In the genomic region with DNA sequence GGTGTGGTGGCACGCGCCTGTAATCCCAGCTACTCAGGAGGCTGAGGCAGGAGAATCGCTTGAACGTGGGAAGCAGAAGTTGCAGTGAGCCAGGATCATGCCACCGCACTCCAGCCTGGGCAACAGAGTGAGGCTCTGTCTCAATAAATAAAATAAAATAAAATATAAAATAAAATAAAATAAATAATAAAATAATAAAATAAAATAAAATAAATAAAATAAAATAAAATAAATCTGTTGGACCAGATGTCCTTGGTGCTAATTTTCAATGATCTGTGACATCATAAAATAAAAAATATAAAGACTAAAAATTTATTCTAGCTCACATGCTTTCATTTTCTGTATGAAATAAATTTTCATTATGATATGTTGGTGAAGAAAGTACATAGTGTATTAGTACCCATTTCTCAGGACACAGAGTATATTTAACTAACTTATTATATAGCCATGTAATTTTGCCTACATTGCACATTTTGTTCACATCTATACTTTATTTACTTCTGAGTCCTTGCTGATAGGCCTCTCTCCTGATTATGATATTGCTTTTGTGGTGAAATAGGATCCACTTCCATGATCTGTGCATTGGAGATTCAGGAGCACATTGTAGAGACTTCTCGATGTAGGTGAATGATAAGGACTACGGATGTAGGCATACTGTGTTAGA, we compare ENCODE assay signal across 17 cellular contexts.
"Had no signal": no experiment of that assay in that cellular context is flagged by ENCODE, and none has a peak within 500 bp of the region (broad histone marks: within the 10 kb centered on the region; RNA-seq: fewer than 3 reads in every experiment).

No MANE protein-coding gene starts in this region.

- ATAC-seq: effector memory CD8-positive, alpha-beta T cell; left cardiac atrium; lower lobe of right lung; natural killer cell; stimulated activated effector memory CD8-positive, alpha-beta T cell treated with anti-CD3 and anti-CD28 coated beads, Interleukin-12 subunit alpha, Interleukin-12 subunit beta, amount 100 ng/mL, for 72 hours had no signal

- H3K27ac Mint-ChIP-seq: effector memory CD8-positive, alpha-beta T cell; immature natural killer cell; memory B cell; mesothelial cell of epicardium; natural killer cell; stimulated activated effector memory CD8-positive, alpha-beta T cell treated with anti-CD3 and anti-CD28 coated beads, Interleukin-12 subunit alpha, Interleukin-12 subunit beta, amount 100 ng/mL, for 72 hours; stimulated activated naive CD8-positive, alpha-beta T cell treated with anti-CD3 and anti-CD28 coated beads, Interleukin-15, Interleukin-2, amounts not matched to agents 100 ng/mL and 50 ng/mL, for 24 hours had no signal

- H3K27me3 Mint-ChIP-seq: effector memory CD8-positive, alpha-beta T cell; memory B cell; stimulated activated naive CD8-positive, alpha-beta T cell treated with anti-CD3 and anti-CD28 coated beads, Interleukin-15, Interleukin-2, amounts not matched to agents 100 ng/mL and 50 ng/mL, for 24 hours had no signal

- H3K36me3 Mint-ChIP-seq: immature natural killer cell, memory B cell, mesothelial cell of epicardium, natural killer cell had no signal

- DNase-seq: effector memory CD8-positive, alpha-beta T cell; esophagus squamous epithelium; foreskin fibroblast; immature natural killer cell; left cardiac atrium; left ventricle myocardium inferior; lower lobe of right lung; natural killer cell; stimulated activated CD4-positive, alpha-beta T cell treated with anti-CD3 and anti-CD28 coated beads, Interleukin-4, amount 100 ng/mL, for 1 hour; stimulated activated CD8-positive, alpha-beta memory T cell treated with anti-CD3 and anti-CD28 coated beads, Interleukin-4, amount 100 ng/mL, for 48 hours; testis had no signal

- FAIRE-seq: keratinocyte had no signal

- H3K9me3 Mint-ChIP-seq: effector memory CD8-positive, alpha-beta T cell; immature natural killer cell; memory B cell; mesothelial cell of epicardium; natural killer cell; neural crest cell; stimulated activated effector memory CD8-positive, alpha-beta T cell treated with anti-CD3 and anti-CD28 coated beads, Interleukin-12 subunit alpha, Interleukin-12 subunit beta, amount 100 ng/mL, for 72 hours; stimulated activated naive CD8-positive, alpha-beta T cell treated with anti-CD3 and anti-CD28 coated beads, Interleukin-15, Interleukin-2, amounts not matched to agents 100 ng/mL and 50 ng/mL, for 24 hours had no signal

- H3K4me3 Mint-ChIP-seq: effector memory CD8-positive, alpha-beta T cell; immature natural killer cell; memory B cell; mesothelial cell of epicardium; natural killer cell; neural crest cell; stimulated activated effector memory CD8-positive, alpha-beta T cell treated with anti-CD3 and anti-CD28 coated beads, Interleukin-12 subunit alpha, Interleukin-12 subunit beta, amount 100 ng/mL, for 72 hours; stimulated activated naive CD8-positive, alpha-beta T cell treated with anti-CD3 and anti-CD28 coated beads, Interleukin-15, Interleukin-2, amounts not matched to agents 100 ng/mL and 50 ng/mL, for 24 hours had no signal
